8 cellular contexts compared by ENCODE assay signal in genomic region chr1:26363549-26364448, GRCh38. TPM values are rescaled to one million over a fixed set of nuclear protein-coding genes. Genes with fewer than 3 reads are reported as not detected.
DNase-seq lines count a peak whose midpoint lies in the region; ATAC-seq and TF ChIP-seq lines count a peak whose summit lies in the region.

No MANE protein-coding gene starts in this region.

- WGBS in neuronal stem cell (ENCODE audit: extremely low coverage in 2 of 2, insufficient read length in 2 of 2, insufficient replicate concordance in 1 of 2), 2 donors: no CpG with 5 or more reads among the region's 26 CpGs

- peaks cover 0 to 13% (median 2%) of the 10 kb centered on the region in 3 experiments for H3K27me3 ChIP-seq in neuronal stem cell (ENCODE audit: control insufficient read depth in 3 of 3, insufficient read depth in 3 of 3, low read depth in 1 of 3, low read length in 3 of 3)

- no peak overlapping the region for H4K8ac ChIP-seq in neuronal stem cell (ENCODE audit: low read depth, low read length)

- no peak overlapping the region for H3K18ac ChIP-seq in neuronal stem cell (ENCODE audit: low read length)

- no peaks in the 10 kb centered on the region for H3K9me3 ChIP-seq in neuronal stem cell (replicated peaks in 1 of 2; ENCODE audit: control insufficient read depth in 2 of 2, insufficient read depth in 1 of 2, low read depth in 1 of 2, low read length in 2 of 2)

- DNase-seq in Calu3: peak; percentile 88
- no peak for DNase-seq in RWPE1 (ENCODE audit: low spot score)
- DNase-seq in activated T-helper 1 cell treated with Interleukin-2 at 50 U/mL for 16 hours (ENCODE audit: low read depth): peak; percentile 76
- DNase-seq in fibroblast of the aortic adventitia (ENCODE audit: low read depth): peak; percentile 69
- DNase-seq in neuronal stem cell (ENCODE audit: low spot score): peak; percentile 76
- peak; percentile 71 for DNase-seq in superior temporal gyrus (ENCODE audit: extremely low spot score)

- peak overlapping the region; percentile 53 for H2BK15ac ChIP-seq in neuronal stem cell (ENCODE audit: low read length)

- no peaks in the 10 kb centered on the region for H3K9me3 Mint-ChIP-seq in Calu3 (ENCODE audit: low read depth, unreplicated experiment)

- no peak overlapping the region for H3K14ac ChIP-seq in neuronal stem cell (ENCODE audit: low read length)

- H2AFZ ChIP-seq in neuronal stem cell (ENCODE audit: low read length): peak overlapping the region; percentile 52

- H3K4me1 ChIP-seq in neuronal stem cell (ENCODE audit: control insufficient read depth in 2 of 2, insufficient read depth in 1 of 2, low read depth in 1 of 2, low read length in 2 of 2): peaks cover 10 to 15% of the 10 kb centered on the region in 2 donors

- peak overlapping the region; percentile 20 for H4K91ac ChIP-seq in neuronal stem cell (ENCODE audit: low read depth, low read length, poor library complexity)

- H2BK120ac ChIP-seq in neuronal stem cell (ENCODE audit: low read depth, low read length): no peak overlapping the region

- peaks cover 14% of the 10 kb centered on the region for H3K4me1 Mint-ChIP-seq in Calu3 (ENCODE audit: low read depth, unreplicated experiment)

- H3K4me3 ChIP-seq in fibroblast of the aortic adventitia (ENCODE audit: low read depth, low read length): no peak overlapping the region
- H3K4me3 ChIP-seq in neuronal stem cell (ENCODE audit: low read length in 2 of 2): no peak overlapping the region

- H3K79me1 ChIP-seq in neuronal stem cell (ENCODE audit: low read depth, low read length): no peaks in the 10 kb centered on the region

- no peak overlapping the region for H3K23ac ChIP-seq in neuronal stem cell (ENCODE audit: low read depth, low read length, poor library complexity)

- intact Hi-C loops in Calu3 (cut with micrococcal nuclease; ENCODE audit: unreplicated experiment): loop anchor here (5.0 kb wide), 2 partner anchors 41 to 86 kb away; no protein-coding TSS in a partner anchor

- H3K27ac ChIP-seq in RWPE1: no peak overlapping the region
- H3K27ac ChIP-seq in neuronal stem cell (replicated peaks; ENCODE audit: low read length): no peak overlapping the region

- no peak overlapping the region for H3K27ac Mint-ChIP-seq in Calu3 (ENCODE audit: unreplicated experiment)

- no peak overlapping the region for H3K4me2 ChIP-seq in neuronal stem cell (ENCODE audit: insufficient read depth, low read length, poor library complexity, severe bottlenecking)

- peak; percentile 74 for TF ChIP-seq CTCF in Calu3 (IDR thresholded peaks at IDR 0.05; ENCODE audit: unreplicated experiment)
- TF ChIP-seq CTCF in RWPE1 (conservative IDR thresholded peaks at IDR 0.05; ENCODE audit: low read depth): peak; percentile 79
- peak; percentile 98 for TF ChIP-seq CTCF in fibroblast of the aortic adventitia (IDR thresholded peaks at IDR 0.05; ENCODE audit: insufficient read depth, low read length)

- H2BK5ac ChIP-seq in neuronal stem cell (ENCODE audit: low read length): peak overlapping the region; percentile 4

- peak overlapping the region; percentile 63 for H2AK5ac ChIP-seq in neuronal stem cell (ENCODE audit: low read depth, low read length)

- no TSS peak for BruUV-seq in Calu3 (replicated peaks; lab: Mats Ljungman, UMichigan)

- H3K36me3 ChIP-seq in neuronal stem cell (replicated peaks in 1 of 2; ENCODE audit: control insufficient read depth in 2 of 2, insufficient read depth in 2 of 2, low read length in 2 of 2): no peaks in the 10 kb centered on the region

- peaks cover 16% of the 10 kb centered on the region for H3K27me3 Mint-ChIP-seq in Calu3 (ENCODE audit: unreplicated experiment)

- H3K4me3 Mint-ChIP-seq in Calu3 (ENCODE audit: low read depth, unreplicated experiment): no peak overlapping the region

- H3K4ac ChIP-seq in neuronal stem cell (ENCODE audit: low read length): no peak overlapping the region

- ATAC-seq in HG03442 (IDR thresholded peaks at IDR 0.05; ENCODE audit: unreplicated experiment): peak; percentile 43
- no peak for ATAC-seq in GM19328 (IDR thresholded peaks at IDR 0.05; ENCODE audit: unreplicated experiment)

- H3K36me3 Mint-ChIP-seq in Calu3 (ENCODE audit: insufficient read depth, unreplicated experiment): peaks cover 10% of the 10 kb centered on the region

- CTCF ChIA-PET in Calu3 (lab: Charles Lee): interaction anchor here (1.2 kb wide), 1 partner anchor 14 kb away, joined by 6 read pairs; no protein-coding TSS in a partner anchor
- CTCF ChIA-PET in RWPE1 (lab: Yijun Ruan, JAX): interaction anchor here (0.6 to 1.5 kb wide), 19 partner anchors 8 to 219 kb away, joined by 3 to 12 read pairs (median 4); partner anchors contain the start of gene CD52

- H2BK12ac ChIP-seq in neuronal stem cell (ENCODE audit: low read length): no peak overlapping the region

- POLR2A ChIA-PET in RWPE1 (lab: Yijun Ruan, JAX; ENCODE audit: low non-redundant PET): interaction anchor here (0.6 kb wide), 1 partner anchor 79 kb away, joined by 4 read pairs; no protein-coding TSS in a partner anchor

- no peak overlapping the region for H3K9ac ChIP-seq in neuronal stem cell (ENCODE audit: low read depth, low read length, poor library complexity)

RNA-seq across cellular contexts. Expression of gene ZNF683, which starts 8.8 kb away (rescaled TPM):
- total RNA-seq in Calu3 (2022): not detected in 2 replicates
- not detected in 2 replicates for total RNA-seq in fibroblast of the aortic adventitia (ENCODE audit: low replicate concordance)
- polyA plus RNA-seq in neuronal stem cell (2013, experiment 1 of 2): not detected
- polyA plus RNA-seq in neuronal stem cell (2013, experiment 2 of 2): not detected

RNA-seq across cellular contexts. Expression of gene CRYBG2, which starts 9.9 kb away (rescaled TPM):
- total RNA-seq in Calu3 (2022): 6.4 and 17.6 TPM in 2 replicates
- not detected in 2 replicates for total RNA-seq in fibroblast of the aortic adventitia (ENCODE audit: low replicate concordance)
- polyA plus RNA-seq in neuronal stem cell (2013, experiment 1 of 2): 7.8 TPM
- 9.1 TPM for polyA plus RNA-seq in neuronal stem cell (2013, experiment 2 of 2)

RNA-seq across cellular contexts. Expression of gene CD52, which starts 46.0 kb away (rescaled TPM):
- total RNA-seq in Calu3 (2022) (not detected in 2 replicates), fibroblast of the aortic adventitia (ENCODE audit: low replicate concordance) (not detected in 2 replicates)
- 2.2 TPM for polyA plus RNA-seq in neuronal stem cell (2013, experiment 1 of 2)
- polyA plus RNA-seq in neuronal stem cell (2013, experiment 2 of 2): 1.7 TPM

RNA-seq across cellular contexts. Expression of gene LIN28A, which starts 46.8 kb away (rescaled TPM):
- not detected in 2 replicates for total RNA-seq in Calu3 (2022)
- not detected in 2 replicates for total RNA-seq in fibroblast of the aortic adventitia (ENCODE audit: low replicate concordance)
- polyA plus RNA-seq in neuronal stem cell (2013, experiment 1 of 2): 961 TPM
- 962 TPM for polyA plus RNA-seq in neuronal stem cell (2013, experiment 2 of 2)

RNA-seq across cellular contexts. Expression of gene UBXN11, which starts 57.4 kb away (rescaled TPM):
- 24.0 and 32.0 TPM in 2 replicates for total RNA-seq in Calu3 (2022)
- 5.2 and 8.9 TPM in 2 replicates for total RNA-seq in fibroblast of the aortic adventitia (ENCODE audit: low replicate concordance)
- polyA plus RNA-seq in neuronal stem cell (2013, experiment 1 of 2): 14.9 TPM
- 13.6 TPM for polyA plus RNA-seq in neuronal stem cell (2013, experiment 2 of 2)
